ENCODE assay signal across 8 cellular contexts in the genomic region with DNA sequence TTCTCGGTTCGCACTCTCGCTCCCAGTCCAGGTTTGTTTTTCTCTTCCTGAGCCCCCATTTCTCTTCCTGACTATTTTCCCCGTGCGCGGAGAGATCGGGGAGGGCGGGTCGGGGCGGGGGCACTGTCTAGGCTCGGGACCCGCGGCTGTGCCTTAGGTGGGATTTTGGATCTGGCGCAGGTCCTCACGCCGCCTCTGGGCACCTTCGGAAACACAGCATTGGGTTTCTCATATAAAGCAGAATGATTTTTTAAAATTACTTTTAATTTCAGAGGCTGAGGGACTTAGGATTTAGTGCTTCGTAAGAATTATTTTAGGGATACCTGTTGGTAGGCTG. TPM values are rescaled to one million over a fixed set of nuclear protein-coding genes. Genes with fewer than 3 reads are reported as not detected.
DNase-seq lines count a peak whose midpoint lies in the region; ATAC-seq and TF ChIP-seq lines count a peak whose summit lies in the region.

No MANE protein-coding gene starts in this region.

- H3K9me3 ChIP-seq in HUES64 (ENCODE audit: insufficient read depth, low read depth, low read length) (no peaks in the 10 kb centered on the region), neural cell (ENCODE audit: low read length) (no peaks in the 10 kb centered on the region), vagina (no peaks in the 10 kb centered on the region)

- H3K9me3 Mint-ChIP-seq in activated CD4-positive, alpha-beta T cell treated with anti-CD3 and anti-CD28 coated beads, Interleukin-2, amount 10 ng/mL, durations not matched to agents 24 days and 14 days: no peaks in the 10 kb centered on the region

- peak overlapping the region; percentile 82 for H3K4me3 ChIP-seq in HUES64 (ENCODE audit: low read length)
- peak overlapping the region; percentile 87 for H3K4me3 ChIP-seq in neural cell (ENCODE audit: low read length)
- H3K4me3 ChIP-seq in vagina: peak overlapping the region; percentile 67 to 84

- TF ChIP-seq POLR2A in erythroblast (IDR thresholded peaks at IDR 0.05; ENCODE audit: low read length) (no peak), vagina (IDR thresholded peaks at IDR 0.05) (no peak)

- no peak for TF ChIP-seq EP300 in neural cell (conservative IDR thresholded peaks at IDR 0.05; ENCODE audit: poor library complexity, severe bottlenecking)

- no peaks in the 10 kb centered on the region for H3K9me2 ChIP-seq in neural cell (ENCODE audit: insufficient read depth, low read length)

- peaks cover 30% of the 10 kb centered on the region for H3K36me3 Mint-ChIP-seq in activated CD4-positive, alpha-beta T cell treated with anti-CD3 and anti-CD28 coated beads, Interleukin-2, amount 10 ng/mL, durations not matched to agents 24 days and 14 days (ENCODE audit: low read depth)

- peaks cover 45% of the 10 kb centered on the region for H3K4me1 Mint-ChIP-seq in activated CD4-positive, alpha-beta T cell treated with anti-CD3 and anti-CD28 coated beads, Interleukin-2, amount 10 ng/mL, durations not matched to agents 24 days and 14 days

- ATAC-seq in GM21367 (IDR thresholded peaks at IDR 0.05; ENCODE audit: unreplicated experiment) (no peak), sciatic nerve (no peak)

- under 1% methylated on average over 17 of the region's 18 CpGs for WGBS in HUES64

- intact Hi-C loops in activated CD4-positive, alpha-beta T cell treated with anti-CD3 and anti-CD28 coated beads, Interleukin-2, amount 10 ng/mL, durations not matched to agents 24 days and 14 days (cut with micrococcal nuclease): loop anchor here (1.0 to 10.0 kb wide), 12 partner anchors 19 to 1584 kb away; a partner anchor contains a TSS
- intact Hi-C loops in vagina (cut with DNase I) (no loop called here), sciatic nerve (cut with DNase I) (no loop called here)

- peak; percentile 27 for DNase-seq in GM13977 (ENCODE audit: low spot score)
- DNase-seq in activated CD4-positive, alpha-beta T cell treated with anti-CD3 and anti-CD28 coated beads, Interleukin-2, amount 10 ng/mL, durations not matched to agents 24 days and 14 days: peak; percentile 82
- peak; percentile 39 to 44 for DNase-seq in erythroblast (lab: John Stamatoyannopoulos, UW)
- no peak for DNase-seq in vagina (ENCODE audit: extremely low spot score in 2 of 2)
- no peak for DNase-seq in sciatic nerve (ENCODE audit: low spot score)

- H3K4me1 ChIP-seq in HUES64 (ENCODE audit: insufficient read depth, low read length): peaks cover 6% of the 10 kb centered on the region; the same call in 1 of the 2 replicates
- H3K4me1 ChIP-seq in vagina: peaks cover 22% of the 10 kb centered on the region

- TF ChIP-seq CTCF in GM13977 (IDR thresholded peaks at IDR 0.05; ENCODE audit: extremely low read depth, insufficient read depth, missing control alignments) (peak; percentile 36), neural cell (IDR thresholded peaks at IDR 0.05; ENCODE audit: poor library complexity, severe bottlenecking) (no peak), vagina (IDR thresholded peaks at IDR 0.05) (no peak)

- H3K9ac ChIP-seq in HUES64 (ENCODE audit: low read depth, low read length): no peak overlapping the region
- H3K9ac ChIP-seq in neural cell (ENCODE audit: low read length): no peak overlapping the region

- no peaks in the 10 kb centered on the region for H4K20me1 ChIP-seq in neural cell (ENCODE audit: insufficient read depth)

- no peak for TF ChIP-seq RAD21 in neural cell (conservative IDR thresholded peaks at IDR 0.05)

- H3K36me3 ChIP-seq in HUES64 (ENCODE audit: insufficient read depth, low read length) (no peaks in the 10 kb centered on the region), neural cell (ENCODE audit: insufficient read depth, low read length) (no peaks in the 10 kb centered on the region), vagina (no peaks in the 10 kb centered on the region)

- H3K27ac ChIP-seq in HUES64 (ENCODE audit: low read depth, low read length): no peak overlapping the region
- no peak overlapping the region for H3K27ac ChIP-seq in neural cell (ENCODE audit: low read length)
- peak overlapping the region; percentile 74 for H3K27ac ChIP-seq in vagina

- H3K27me3 ChIP-seq in HUES64 (ENCODE audit: insufficient read depth, low read length) (peaks cover 69% of the 10 kb centered on the region), neural cell (ENCODE audit: insufficient read depth, low read depth, low read length) (peaks cover 38% of the 10 kb centered on the region), vagina (no peaks in the 10 kb centered on the region)

- peak overlapping the region; percentile 89 for H3K4me3 Mint-ChIP-seq in activated CD4-positive, alpha-beta T cell treated with anti-CD3 and anti-CD28 coated beads, Interleukin-2, amount 10 ng/mL, durations not matched to agents 24 days and 14 days

- H3K79me2 ChIP-seq in neural cell (replicated peaks; ENCODE audit: insufficient read depth, low read length): no peaks in the 10 kb centered on the region

- H3K4me2 ChIP-seq in neural cell (ENCODE audit: low read length): peak overlapping the region; percentile 57

- no peaks in the 10 kb centered on the region for H3K27me3 Mint-ChIP-seq in activated CD4-positive, alpha-beta T cell treated with anti-CD3 and anti-CD28 coated beads, Interleukin-2, amount 10 ng/mL, durations not matched to agents 24 days and 14 days

- no peaks in the 10 kb centered on the region for H3F3A ChIP-seq in neural cell (ENCODE audit: insufficient read depth, low read length, poor library complexity, severe bottlenecking)

- H3K27ac Mint-ChIP-seq in activated CD4-positive, alpha-beta T cell treated with anti-CD3 and anti-CD28 coated beads, Interleukin-2, amount 10 ng/mL, durations not matched to agents 24 days and 14 days: peak overlapping the region; percentile 96

- in situ Hi-C loops in GM13977 (cut with MboI; ENCODE audit: low pct_unique_long_range_greater_than_20kb, low sequenced_read_pairs, unreplicated experiment): no loop called here

- no peak overlapping the region for H2AFZ ChIP-seq in neural cell (ENCODE audit: low read depth, low read length)

TF ChIP-seq in neural cell, 6 proteins besides CTCF, POLR2A, EP300 and RAD21:
- no peak for TF ChIP-seq POLR2AphosphoS5 (IDR thresholded peaks at IDR 0.05)
- TF ChIP-seq, protein P1, sequence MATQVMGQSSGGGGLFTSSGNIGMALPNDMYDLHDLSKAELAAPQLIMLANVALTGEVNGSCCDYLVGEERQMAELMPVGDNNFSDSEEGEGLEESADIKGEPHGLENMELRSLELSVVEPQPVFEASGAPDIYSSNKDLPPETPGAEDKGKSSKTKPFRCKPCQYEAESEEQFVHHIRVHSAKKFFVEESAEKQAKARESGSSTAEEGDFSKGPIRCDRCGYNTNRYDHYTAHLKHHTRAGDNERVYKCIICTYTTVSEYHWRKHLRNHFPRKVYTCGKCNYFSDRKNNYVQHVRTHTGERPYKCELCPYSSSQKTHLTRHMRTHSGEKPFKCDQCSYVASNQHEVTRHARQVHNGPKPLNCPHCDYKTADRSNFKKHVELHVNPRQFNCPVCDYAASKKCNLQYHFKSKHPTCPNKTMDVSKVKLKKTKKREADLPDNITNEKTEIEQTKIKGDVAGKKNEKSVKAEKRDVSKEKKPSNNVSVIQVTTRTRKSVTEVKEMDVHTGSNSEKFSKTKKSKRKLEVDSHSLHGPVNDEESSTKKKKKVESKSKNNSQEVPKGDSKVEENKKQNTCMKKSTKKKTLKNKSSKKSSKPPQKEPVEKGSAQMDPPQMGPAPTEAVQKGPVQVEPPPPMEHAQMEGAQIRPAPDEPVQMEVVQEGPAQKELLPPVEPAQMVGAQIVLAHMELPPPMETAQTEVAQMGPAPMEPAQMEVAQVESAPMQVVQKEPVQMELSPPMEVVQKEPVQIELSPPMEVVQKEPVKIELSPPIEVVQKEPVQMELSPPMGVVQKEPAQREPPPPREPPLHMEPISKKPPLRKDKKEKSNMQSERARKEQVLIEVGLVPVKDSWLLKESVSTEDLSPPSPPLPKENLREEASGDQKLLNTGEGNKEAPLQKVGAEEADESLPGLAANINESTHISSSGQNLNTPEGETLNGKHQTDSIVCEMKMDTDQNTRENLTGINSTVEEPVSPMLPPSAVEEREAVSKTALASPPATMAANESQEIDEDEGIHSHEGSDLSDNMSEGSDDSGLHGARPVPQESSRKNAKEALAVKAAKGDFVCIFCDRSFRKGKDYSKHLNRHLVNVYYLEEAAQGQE (IDR thresholded peaks at IDR 0.05; ENCODE audit: borderline replicate concordance): no peak
- TF ChIP-seq SMC3 (conservative IDR thresholded peaks at IDR 0.05; ENCODE audit: poor library complexity): no peak
- TF ChIP-seq MXI1 (conservative IDR thresholded peaks at IDR 0.05; ENCODE audit: poor library complexity, severe bottlenecking): no peak
- TF ChIP-seq TAF1 (IDR thresholded peaks at IDR 0.05; ENCODE audit: low read depth): no peak

RNA-seq across cellular contexts. Expression of a gene that starts 0.3 kb away (rescaled TPM):
- not detected for polyA plus RNA-seq in HUES64 (2013, experiment 1 of 2)
- not detected for polyA plus RNA-seq in HUES64 (2013, experiment 2 of 2)
- 15.5 and 15.6 TPM in 2 replicates for total RNA-seq in activated CD4-positive, alpha-beta T cell treated with anti-CD3 and anti-CD28 coated beads, Interleukin-2, amount 10 ng/mL, durations not matched to agents 24 days and 14 days
- polyA plus RNA-seq in neural cell: not detected in 2 replicates
- not detected in 2 replicates for polyA minus RNA-seq in neural cell
- total RNA-seq in vagina (5.4 TPM), sciatic nerve (7.1 TPM)

RNA-seq across cellular contexts. Expression of a gene that starts 55.3 kb away (rescaled TPM):
- polyA plus RNA-seq in HUES64 (2013, experiment 1 of 2): 170 TPM
- polyA plus RNA-seq in HUES64 (2013, experiment 2 of 2): 180 TPM
- total RNA-seq in activated CD4-positive, alpha-beta T cell treated with anti-CD3 and anti-CD28 coated beads, Interleukin-2, amount 10 ng/mL, durations not matched to agents 24 days and 14 days: 214 and 217 TPM in 2 replicates
- polyA plus RNA-seq in neural cell: 246 and 257 TPM in 2 replicates
- polyA minus RNA-seq in neural cell: 80.6 and 92.4 TPM in 2 replicates
- 134 TPM for total RNA-seq in vagina
- total RNA-seq in sciatic nerve: 74.4 TPM

Comparison
In these comparisons a context has a peak if more than half of its experiments do, and no peak if none do; other contexts are left out.
1. DNase-seq: peak in GM13977 (single experiment), activated CD4-positive, alpha-beta T cell treated with anti-CD3 and anti-CD28 coated beads, Interleukin-2, amount 10 ng/mL, durations not matched to agents 24 days and 14 days (single experiment) and erythroblast (2 of 2); none in vagina (0 of 2) and sciatic nerve (single experiment).
2. Peak in every context shown above with its lines, with median percentiles within 50 percentile points of each other: H3K4me3 ChIP-seq.